ENCODE assay signal across 9 cellular contexts in the genomic region with DNA sequence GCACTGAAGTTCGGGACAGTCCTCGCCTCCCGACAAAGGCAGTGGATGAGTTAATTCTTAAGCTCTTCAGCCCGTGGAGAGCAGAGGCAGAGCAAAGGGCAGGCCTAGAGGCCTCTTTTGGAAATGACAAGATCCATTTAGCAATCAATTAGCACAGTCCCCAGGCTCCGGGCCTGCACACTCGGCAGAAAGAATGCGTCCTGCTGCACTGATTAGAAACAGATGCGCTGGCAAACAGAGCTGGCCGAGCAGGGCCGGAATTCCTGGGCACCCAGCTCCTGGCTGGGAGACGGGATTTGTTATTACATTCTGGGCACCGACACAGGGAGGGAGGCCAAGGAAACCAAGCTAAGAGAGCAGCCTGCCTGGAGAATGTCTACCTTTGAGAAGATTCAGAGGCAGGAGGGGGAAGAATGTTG.
DNase-seq lines count a peak whose midpoint lies in the region; ATAC-seq, FAIRE-seq and TF ChIP-seq lines count a peak whose summit lies in the region.
"Had no signal": no experiment of that assay in that cellular context is flagged by ENCODE, and none has a peak within 500 bp of the region (broad histone marks: within the 10 kb centered on the region; RNA-seq: fewer than 3 reads in every experiment).

No MANE protein-coding gene starts in this region.

- peaks cover 2 to 35% of the 10 kb centered on the region in 2 donors for H3K27me3 Mint-ChIP-seq in CD8-positive, alpha-beta memory T cell

- H3K36me3 Mint-ChIP-seq in CD8-positive, alpha-beta memory T cell = no peaks in the 10 kb centered on the region

- H3K79me2 ChIP-seq in HepG2 (ENCODE audit: insufficient read depth, low read length) = no peaks in the 10 kb centered on the region

- H3K4me3 Mint-ChIP-seq in CD8-positive, alpha-beta memory T cell = no peak overlapping the region
- H3K4me3 Mint-ChIP-seq: activated CD8-positive, alpha-beta T cell treated with anti-CD3 and anti-CD28 coated beads, Interleukin-2, amount 10 ng/mL, durations not matched to agents 7 days and 5 days had no signal

- TF ChIP-seq RAD21 in HepG2 (CRISPR knock-in tag; IDR thresholded peaks at IDR 0.05) = no peak

- H3K27ac ChIP-seq in HUES48 (ENCODE audit: low read depth, low read length) (peak overlapping the region; percentile 16), coronary artery (peak overlapping the region; percentile 58 to 83), HepG2 (ENCODE audit: extremely low read length, insufficient read depth, low read length) (no peak overlapping the region), substantia nigra (ENCODE audit: low read depth, low read length, poor library complexity, severe bottlenecking) (no peak overlapping the region)
- H3K27ac ChIP-seq in CD8-positive, alpha-beta memory T cell (ENCODE audit: low read depth, low read length) = no peak overlapping the region

- no peak for TF ChIP-seq EP300 in HepG2 (IDR thresholded peaks at IDR 0.05; ENCODE audit: low read depth in 2 of 2, low read length in 2 of 2)
- no peak for TF ChIP-seq EP300 in HepG2 (CRISPR knock-in tag; IDR thresholded peaks at IDR 0.05; ENCODE audit: borderline replicate concordance)

- peak overlapping the region; percentile 64 for H2AFZ ChIP-seq in HepG2 (ENCODE audit: low read length)

- CTCF ChIA-PET in HepG2 (lab: Yijun Ruan, JAX; ENCODE audit: low intra/inter-chr PET ratio, low total read pairs) = no interaction called here
- CTCF ChIA-PET in CD8-positive, alpha-beta memory T cell (lab: Charles Lee) = no interaction called here

- H3K4me1 Mint-ChIP-seq in CD8-positive, alpha-beta memory T cell = no peaks in the 10 kb centered on the region

- peak; percentile 92 for DNase-seq in coronary artery (ENCODE audit: low spot score)
- DNase-seq in HepG2 (ENCODE audit: low spot score) = peak; percentile 50
- DNase-seq in substantia nigra (lab: John Stamatoyannopoulos, UW) = peak in 37 of 49 donors; percentile 1 to 78 (median 20)
- no peak for DNase-seq in NCI-H510A (lab: John Stamatoyannopoulos, UW)
- DNase-seq in CD8-positive, alpha-beta memory T cell = no peak
- no peak for DNase-seq in 8988T
- DNase-seq: activated CD8-positive, alpha-beta T cell treated with anti-CD3 and anti-CD28 coated beads, Interleukin-2, amount 10 ng/mL, durations not matched to agents 7 days and 5 days had no signal

- H3K36me3 ChIP-seq in HUES48 (ENCODE audit: control insufficient read depth, insufficient read depth, low read length) (no peaks in the 10 kb centered on the region), HepG2 (replicated peaks in 1 of 2; ENCODE audit: control insufficient read depth in 1 of 2, insufficient read depth in 2 of 2, low read length in 2 of 2) (no peaks in the 10 kb centered on the region)
- H3K36me3 ChIP-seq in CD8-positive, alpha-beta memory T cell (ENCODE audit: insufficient read depth, low read length) = no peaks in the 10 kb centered on the region

- ATAC-seq in HepG2 = peak; percentile 97
- ATAC-seq in HG02970 (IDR thresholded peaks at IDR 0.05; ENCODE audit: low FRiP score, unreplicated experiment) = no peak
- ATAC-seq: activated CD8-positive, alpha-beta T cell treated with anti-CD3 and anti-CD28 coated beads, Interleukin-2, amount 10 ng/mL, durations not matched to agents 7 days and 5 days had no signal

- 1% methylated on average over 9 of the region's 12 CpGs for WGBS in HepG2 (ENCODE audit: low lambda C conversion rate)

- intact Hi-C loops in HepG2 (cut with micrococcal nuclease; ENCODE audit: unreplicated experiment) = no loop called here

- peak; percentile 77 for FAIRE-seq in HepG2 (lab: Jason Lieb, UNC)

- in situ Hi-C loops in HepG2 (cut with HindIII; ENCODE audit: extremely low pct_ligation_motif_present, low pct_unique_long_range_greater_than_20kb) = no loop called here

- no TSS peak for BruUV-seq in HepG2 (replicated peaks; lab: Mats Ljungman, UMichigan)

- POLR2A ChIA-PET in HepG2 (lab: Yijun Ruan, JAX) = no interaction called here
- POLR2A ChIA-PET in CD8-positive, alpha-beta memory T cell (lab: Charles Lee) = no interaction called here

- H3K4me2 ChIP-seq in HepG2 (ENCODE audit: low read depth, low read length) = peak overlapping the region; percentile 69

- H3K9me3 Mint-ChIP-seq in CD8-positive, alpha-beta memory T cell = no peaks in the 10 kb centered on the region

- H3K9ac ChIP-seq in HUES48 (ENCODE audit: low read depth, low read length) = no peak overlapping the region
- no peak overlapping the region for H3K9ac ChIP-seq in HepG2 (ENCODE audit: insufficient read depth, low read depth, low read length)

- H4K20me1 ChIP-seq in HepG2 (ENCODE audit: insufficient read depth, low read length) = no peaks in the 10 kb centered on the region

- no peaks in the 10 kb centered on the region for H3K4me1 ChIP-seq in HUES48 (ENCODE audit: control insufficient read depth, insufficient read depth, low read length)
- peaks cover 17% of the 10 kb centered on the region for H3K4me1 ChIP-seq in HepG2 (ENCODE audit: insufficient read depth, low read length)
- no peaks in the 10 kb centered on the region for H3K4me1 ChIP-seq in CD8-positive, alpha-beta memory T cell (ENCODE audit: insufficient read depth, low read length)

- H3K27ac Mint-ChIP-seq in CD8-positive, alpha-beta memory T cell = peak overlapping the region in 1 of 8 donors; percentile 82
- H3K27ac Mint-ChIP-seq: activated CD8-positive, alpha-beta T cell treated with anti-CD3 and anti-CD28 coated beads, Interleukin-2, amount 10 ng/mL, durations not matched to agents 7 days and 5 days had no signal

- TF ChIP-seq CTCF in coronary artery (IDR thresholded peaks at IDR 0.05) (no peak), HepG2 (CRISPR knock-in tag; IDR thresholded peaks at IDR 0.05) (no peak)

- no peak for TF ChIP-seq POLR2A in HepG2 (IDR thresholded peaks at IDR 0.05; ENCODE audit: insufficient read depth in 1 of 2, low read depth in 2 of 2, low read length in 2 of 2)

- no peaks in the 10 kb centered on the region for H3K9me3 ChIP-seq in HUES48 (ENCODE audit: control insufficient read depth, insufficient read depth, low read length)
- no peaks in the 10 kb centered on the region for H3K9me3 ChIP-seq in HepG2 (ENCODE audit: low read length)
- H3K9me3 ChIP-seq in CD8-positive, alpha-beta memory T cell (ENCODE audit: low read length) = no peaks in the 10 kb centered on the region

- no peaks in the 10 kb centered on the region for H3K27me3 ChIP-seq in HUES48 (ENCODE audit: control insufficient read depth, insufficient read depth, low read length)
- H3K27me3 ChIP-seq in HepG2 (ENCODE audit: control insufficient read depth in 1 of 2, insufficient read depth in 2 of 2, low read length in 2 of 2) = peaks cover 0 to 5% of the 10 kb centered on the region in 2 experiments; a peak in 1 of 5 replicates
- H3K27me3 ChIP-seq in CD8-positive, alpha-beta memory T cell (ENCODE audit: insufficient read depth, low read length, poor library complexity, severe bottlenecking) = no peaks in the 10 kb centered on the region

- H3K4me3 ChIP-seq in HUES48 (ENCODE audit: low read depth, low read length) (no peak overlapping the region), coronary artery (peak overlapping the region; percentile 6), HepG2 (replicated peaks in 1 of 3; ENCODE audit: insufficient read depth in 1 of 3, low read depth in 2 of 3, low read length in 3 of 3) (peak overlapping the region in 2 of 3 experiments; percentile 33 to 36; a peak in 5 of 6 replicates)
- no peak overlapping the region for H3K4me3 ChIP-seq in CD8-positive, alpha-beta memory T cell (ENCODE audit: low read length)

TF ChIP-seq in HepG2, 621 proteins besides CTCF, POLR2A, EP300 and RAD21 (continues in another document):
- TF ChIP-seq, protein P1, sequence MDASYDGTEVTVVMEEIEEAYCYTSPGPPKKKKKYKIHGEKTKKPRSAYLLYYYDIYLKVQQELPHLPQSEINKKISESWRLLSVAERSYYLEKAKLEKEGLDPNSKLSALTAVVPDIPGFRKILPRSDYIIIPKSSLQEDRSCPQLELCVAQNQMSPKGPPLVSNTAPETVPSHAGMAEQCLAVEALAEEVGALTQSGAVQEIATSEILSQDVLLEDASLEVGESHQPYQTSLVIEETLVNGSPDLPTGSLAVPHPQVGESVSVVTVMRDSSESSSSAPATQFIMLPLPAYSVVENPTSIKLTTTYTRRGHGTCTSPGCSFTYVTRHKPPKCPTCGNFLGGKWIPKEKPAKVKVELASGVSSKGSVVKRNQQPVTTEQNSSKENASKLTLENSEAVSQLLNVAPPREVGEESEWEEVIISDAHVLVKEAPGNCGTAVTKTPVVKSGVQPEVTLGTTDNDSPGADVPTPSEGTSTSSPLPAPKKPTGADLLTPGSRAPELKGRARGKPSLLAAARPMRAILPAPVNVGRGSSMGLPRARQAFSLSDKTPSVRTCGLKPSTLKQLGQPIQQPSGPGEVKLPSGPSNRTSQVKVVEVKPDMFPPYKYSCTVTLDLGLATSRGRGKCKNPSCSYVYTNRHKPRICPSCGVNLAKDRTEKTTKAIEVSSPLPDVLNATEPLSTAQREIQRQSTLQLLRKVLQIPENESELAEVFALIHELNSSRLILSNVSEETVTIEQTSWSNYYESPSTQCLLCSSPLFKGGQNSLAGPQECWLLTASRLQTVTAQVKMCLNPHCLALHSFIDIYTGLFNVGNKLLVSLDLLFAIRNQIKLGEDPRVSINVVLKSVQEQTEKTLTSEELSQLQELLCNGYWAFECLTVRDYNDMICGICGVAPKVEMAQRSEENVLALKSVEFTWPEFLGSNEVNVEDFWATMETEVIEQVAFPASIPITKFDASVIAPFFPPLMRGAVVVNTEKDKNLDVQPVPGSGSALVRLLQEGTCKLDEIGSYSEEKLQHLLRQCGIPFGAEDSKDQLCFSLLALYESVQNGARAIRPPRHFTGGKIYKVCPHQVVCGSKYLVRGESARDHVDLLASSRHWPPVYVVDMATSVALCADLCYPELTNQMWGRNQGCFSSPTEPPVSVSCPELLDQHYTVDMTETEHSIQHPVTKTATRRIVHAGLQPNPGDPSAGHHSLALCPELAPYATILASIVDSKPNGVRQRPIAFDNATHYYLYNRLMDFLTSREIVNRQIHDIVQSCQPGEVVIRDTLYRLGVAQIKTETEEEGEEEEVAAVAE (CRISPR knock-in tag; IDR thresholded peaks at IDR 0.05; ENCODE audit: borderline replicate concordance) = no peak
- TF ChIP-seq NR2F6 (IDR thresholded peaks at IDR 0.05) (no peak), NR2F6 (CRISPR knock-in tag; IDR thresholded peaks at IDR 0.05) (no peak), SP140L (CRISPR knock-in tag; IDR thresholded peaks at IDR 0.05; ENCODE audit: borderline replicate concordance) (no peak), ZNF768 (CRISPR knock-in tag; IDR thresholded peaks at IDR 0.05) (no peak)

Comparison
In these comparisons a context has a peak if more than half of its experiments do, and no peak if none do; other contexts are left out.
1. H3K27ac ChIP-seq: peak in HUES48 (single experiment) and coronary artery (2 of 2); none in HepG2 (single experiment), substantia nigra (single experiment) and CD8-positive, alpha-beta memory T cell (single experiment).
2. H3K4me3 ChIP-seq: peak in coronary artery (single experiment) and HepG2 (2 of 3); none in HUES48 (single experiment) and CD8-positive, alpha-beta memory T cell (single experiment).
3. DNase-seq: peak in coronary artery (single experiment), HepG2 (single experiment) and substantia nigra (37 of 49); none in NCI-H510A (single experiment), CD8-positive, alpha-beta memory T cell (0 of 5) and 8988T (single experiment).